Comparison of ENCODE assay signal across 17 cellular contexts in genomic region chr11:74468058-74468457, GRCh38. TPM values are rescaled to one million over a fixed set of nuclear protein-coding genes. Genes with fewer than 3 reads are reported as not detected.
DNase-seq lines count a peak whose midpoint lies in the region; ATAC-seq, FAIRE-seq and TF ChIP-seq lines count a peak whose summit lies in the region.
"Had no signal": no experiment of that assay in that cellular context is flagged by ENCODE, and none has a peak within 500 bp of the region (broad histone marks: within the 10 kb centered on the region; RNA-seq: fewer than 3 reads in every experiment).

No MANE protein-coding gene starts in this region.

- intact Hi-C loops in Caco-2 (cut with micrococcal nuclease; ENCODE audit: unreplicated experiment) = no loop called here
- intact Hi-C loops in kidney (cut with DNase I) = no loop called here

- TF ChIP-seq CTCF in Caco-2 (IDR thresholded peaks at IDR 0.05; ENCODE audit: insufficient read depth in 1 of 2, low read depth in 1 of 2, low read length in 1 of 2, severe bottlenecking in 1 of 2, unreplicated experiment in 1 of 2) = no peak
- no peak for TF ChIP-seq CTCF in WTC11 (IDR thresholded peaks at IDR 0.05)
- TF ChIP-seq CTCF in kidney (IDR thresholded peaks at IDR 0.05; ENCODE audit: borderline replicate concordance, extremely low read depth, insufficient read depth) = no peak
- TF ChIP-seq CTCF in osteocyte (IDR thresholded peaks at IDR 0.05) = no peak

- no peaks in the 10 kb centered on the region for H3K27me3 ChIP-seq in Caco-2 (replicated peaks; ENCODE audit: control insufficient read depth, insufficient read depth, low read length)
- H3K27me3 ChIP-seq: cardiac muscle cell, right lobe of liver, tibial nerve had no signal

- peaks cover 45% of the 10 kb centered on the region for H3K4me1 ChIP-seq in Caco-2
- H3K4me1 ChIP-seq in kidney (ENCODE audit: control insufficient read depth in 1 of 2, insufficient read depth in 1 of 2, low read depth in 1 of 2, low read length in 2 of 2) = peaks cover 7 to 19% of the 10 kb centered on the region in 2 donors

- H3K9me3 Mint-ChIP-seq in Caco-2 (ENCODE audit: unreplicated experiment) = peaks cover 10% of the 10 kb centered on the region
- no peaks in the 10 kb centered on the region for H3K9me3 Mint-ChIP-seq in WTC11
- H3K9me3 Mint-ChIP-seq in osteocyte (ENCODE audit: unreplicated experiment) = no peaks in the 10 kb centered on the region
- no peaks in the 10 kb centered on the region for H3K9me3 Mint-ChIP-seq in stimulated activated memory B cell treated with anti-CD40 and anti-IgM and Interleukin-4, amounts not matched to agents 10 μg/mL and 1 μg/mL and 100 μg/mL, for 72 hours
- H3K9me3 Mint-ChIP-seq: activated B cell treated with CpG ODN at 0.5 μM for 24 hours; activated naive CD8-positive, alpha-beta T cell treated with anti-CD3 and anti-CD28 coated beads, Interleukin-2, amount 10 ng/mL, durations not matched to agents 7 days and 5 days had no signal

- H3K4me3 ChIP-seq in Caco-2 (ENCODE audit: low read depth, low read length) (peak overlapping the region; percentile 52), kidney (ENCODE audit: low read length in 2 of 2) (peak overlapping the region; percentile 39 to 83)

- peak overlapping the region; percentile 64 to 71 for H3K27ac ChIP-seq in kidney (ENCODE audit: low read depth in 2 of 2, low read length in 2 of 2)
- H3K27ac ChIP-seq: cardiac muscle cell had no signal

- FAIRE-seq in kidney (lab: Jason Lieb, UNC) = no peak
- FAIRE-seq: islet of Langerhans had no signal

- peak overlapping the region; percentile 6 for H3K27ac Mint-ChIP-seq in Caco-2 (ENCODE audit: unreplicated experiment)
- H3K27ac Mint-ChIP-seq in WTC11 = no peak overlapping the region
- H3K27ac Mint-ChIP-seq in osteocyte (ENCODE audit: unreplicated experiment) = peak overlapping the region; percentile 65
- no peak overlapping the region for H3K27ac Mint-ChIP-seq in stimulated activated memory B cell treated with anti-CD40 and anti-IgM and Interleukin-4, amounts not matched to agents 10 μg/mL and 1 μg/mL and 100 μg/mL, for 72 hours
- H3K27ac Mint-ChIP-seq: activated B cell treated with CpG ODN at 0.5 μM for 24 hours; activated naive CD8-positive, alpha-beta T cell treated with anti-CD3 and anti-CD28 coated beads, Interleukin-2, amount 10 ng/mL, durations not matched to agents 7 days and 5 days had no signal

- peaks cover 14% of the 10 kb centered on the region for H3K36me3 Mint-ChIP-seq in Caco-2 (ENCODE audit: insufficient read depth, unreplicated experiment)
- H3K36me3 Mint-ChIP-seq in WTC11 = no peaks in the 10 kb centered on the region
- no peaks in the 10 kb centered on the region for H3K36me3 Mint-ChIP-seq in osteocyte (ENCODE audit: unreplicated experiment)
- H3K36me3 Mint-ChIP-seq in stimulated activated memory B cell treated with anti-CD40 and anti-IgM and Interleukin-4, amounts not matched to agents 10 μg/mL and 1 μg/mL and 100 μg/mL, for 72 hours = no peaks in the 10 kb centered on the region
- H3K36me3 Mint-ChIP-seq: activated naive CD8-positive, alpha-beta T cell treated with anti-CD3 and anti-CD28 coated beads, Interleukin-2, amount 10 ng/mL, durations not matched to agents 7 days and 5 days had no signal

- ATAC-seq in WTC11 = no peak
- ATAC-seq in stimulated activated memory B cell treated with anti-CD40 and anti-IgM and Interleukin-4, amounts not matched to agents 10 μg/mL and 1 μg/mL and 100 μg/mL, for 72 hours = no peak

- BruUV-seq in Caco-2 (replicated peaks; lab: Mats Ljungman, UMichigan) = no TSS peak

- POLR2A ChIA-PET in Caco-2 (lab: Charles Lee) (interaction anchor here (2.6 kb wide), 1 partner anchor 25 kb away, joined by 18 read pairs; the partner anchor contains the start of gene LIPT2), WTC11 (lab: Charles Lee) (no interaction called here)

- no peak overlapping the region for H3K9ac ChIP-seq in kidney (ENCODE audit: low read length in 2 of 2)

- DNase-seq in Caco-2 = no peak
- DNase-seq in WTC11 (ENCODE audit: low spot score) = no peak
- DNase-seq in kidney = no peak
- no peak for DNase-seq in osteocyte (ENCODE audit: extremely low spot score, unreplicated experiment)
- DNase-seq in AG08395 (ENCODE audit: low spot score) = no peak
- no peak for DNase-seq in NCI-H1092 treated with DMSO at 0.1 percent for 48 hours (lab: John Stamatoyannopoulos, UW)
- DNase-seq in NOMO-1 treated with DMSO at 0.1 percent for 48 hours (lab: John Stamatoyannopoulos, UW; ENCODE audit: unreplicated experiment) = no peak
- DNase-seq: activated B cell treated with CpG ODN at 0.5 μM for 24 hours; activated naive CD8-positive, alpha-beta T cell treated with anti-CD3 and anti-CD28 coated beads, Interleukin-2, amount 10 ng/mL, durations not matched to agents 7 days and 5 days; NCI-H1048; stimulated activated CD4-positive, alpha-beta T cell treated with anti-CD3 and anti-CD28 coated beads, Interleukin-4, amount 100 ng/mL, for 1 hour had no signal

- H3K9me3 ChIP-seq in Caco-2 (no peaks in the 10 kb centered on the region), kidney (ENCODE audit: control insufficient read depth in 1 of 2, low read length in 2 of 2) (no peaks in the 10 kb centered on the region)
- H3K9me3 ChIP-seq: gastroesophageal sphincter, right lobe of liver, tibial nerve had no signal

- H3K27me3 Mint-ChIP-seq in Caco-2 (ENCODE audit: insufficient read depth, unreplicated experiment) (no peaks in the 10 kb centered on the region), WTC11 (ENCODE audit: low read depth) (peaks cover 24% of the 10 kb centered on the region), osteocyte (ENCODE audit: unreplicated experiment) (peaks cover 24% of the 10 kb centered on the region)
- H3K27me3 Mint-ChIP-seq in stimulated activated memory B cell treated with anti-CD40 and anti-IgM and Interleukin-4, amounts not matched to agents 10 μg/mL and 1 μg/mL and 100 μg/mL, for 72 hours = peaks cover 66% of the 10 kb centered on the region

- CTCF ChIA-PET in Caco-2 (lab: Charles Lee) (interaction anchor here (2.4 kb wide), 1 partner anchor 15 kb away, joined by 10 read pairs; no protein-coding TSS in a partner anchor), WTC11 (lab: Charles Lee) (interaction anchor here (1.7 to 2.1 kb wide), 2 partner anchors 15 to 26 kb away, joined by 10 to 17 read pairs; partner anchors contain the start of gene LIPT2)

- H3K36me3 ChIP-seq in Caco-2 (ENCODE audit: control insufficient read depth, insufficient read depth, low read length) (0 out of 2 replicates have a peak, but pooled peaks cover 5% of the 10 kb centered on the region), kidney (ENCODE audit: control insufficient read depth in 1 of 2, insufficient read depth in 2 of 2, low read length in 2 of 2) (no peaks in the 10 kb centered on the region)
- H3K36me3 ChIP-seq: cardiac muscle cell, gastroesophageal sphincter, right lobe of liver, tibial nerve had no signal

- H3K4me1 Mint-ChIP-seq in Caco-2 (ENCODE audit: low read depth, unreplicated experiment) (peaks cover 39% of the 10 kb centered on the region), WTC11 (peaks cover 21% of the 10 kb centered on the region), osteocyte (ENCODE audit: unreplicated experiment) (peaks cover 10% of the 10 kb centered on the region)
- peaks cover 13% of the 10 kb centered on the region for H3K4me1 Mint-ChIP-seq in stimulated activated memory B cell treated with anti-CD40 and anti-IgM and Interleukin-4, amounts not matched to agents 10 μg/mL and 1 μg/mL and 100 μg/mL, for 72 hours

- peak overlapping the region; percentile 50 for H3K4me3 Mint-ChIP-seq in Caco-2 (ENCODE audit: unreplicated experiment)
- peak overlapping the region; percentile 67 for H3K4me3 Mint-ChIP-seq in WTC11
- no peak overlapping the region for H3K4me3 Mint-ChIP-seq in osteocyte (ENCODE audit: unreplicated experiment)
- no peak overlapping the region for H3K4me3 Mint-ChIP-seq in stimulated activated memory B cell treated with anti-CD40 and anti-IgM and Interleukin-4, amounts not matched to agents 10 μg/mL and 1 μg/mL and 100 μg/mL, for 72 hours
- H3K4me3 Mint-ChIP-seq: activated B cell treated with CpG ODN at 0.5 μM for 24 hours; activated naive CD8-positive, alpha-beta T cell treated with anti-CD3 and anti-CD28 coated beads, Interleukin-2, amount 10 ng/mL, durations not matched to agents 7 days and 5 days had no signal

TF ChIP-seq in WTC11, 78 proteins besides CTCF, POLR2A, EP300 and RAD21:
- TF ChIP-seq NFE2L1 (CRISPR knock-in tag; IDR thresholded peaks at IDR 0.05) (no peak), FOXK1 (CRISPR knock-in tag; IDR thresholded peaks at IDR 0.05) (no peak), ZNF121 (CRISPR knock-in tag; IDR thresholded peaks at IDR 0.05) (no peak), ZNF416 (CRISPR knock-in tag; IDR thresholded peaks at IDR 0.05) (no peak)

RNA-seq across cellular contexts. Expression of gene KCNE3, which starts 0.7 kb away (rescaled TPM):
- total RNA-seq in Caco-2 (2022) = 48.1 and 58.2 TPM in 2 replicates
- 1.9 to 3.7 TPM (median 3.5 TPM) in 3 replicates for total RNA-seq in WTC11 (2021)
- total RNA-seq in kidney = 19.2 TPM
- polyA plus RNA-seq in kidney (ENCODE audit: insufficient read depth, low read depth, low replicate concordance) = 15.9 TPM
- not detected in 2 replicates for total RNA-seq in osteocyte
- total RNA-seq: activated B cell treated with CpG ODN at 0.5 μM for 24 hours had no signal

RNA-seq across cellular contexts. Expression of gene LIPT2, which starts 25.5 kb away (rescaled TPM):
- 10.5 and 14.4 TPM in 2 replicates for total RNA-seq in Caco-2 (2022)
- total RNA-seq in WTC11 (2021) = 9.3 to 9.6 TPM (median 9.5 TPM) in 3 replicates
- 4.0 TPM for total RNA-seq in kidney
- polyA plus RNA-seq in kidney (ENCODE audit: insufficient read depth, low read depth, low replicate concordance) = 8.9 TPM
- 1.6 and 3.5 TPM in 2 replicates for total RNA-seq in osteocyte

Comparison
In these comparisons a context has a peak if more than half of its experiments do, and no peak if none do; other contexts are left out.
1. H3K27ac Mint-ChIP-seq: peak in Caco-2 (single experiment) and osteocyte (single experiment); none in WTC11 (single experiment) and stimulated activated memory B cell treated with anti-CD40 and anti-IgM and Interleukin-4, amounts not matched to agents 10 μg/mL and 1 μg/mL and 100 μg/mL, for 72 hours (single experiment).
2. H3K4me3 Mint-ChIP-seq: peak in Caco-2 (single experiment) and WTC11 (single experiment); none in osteocyte (single experiment) and stimulated activated memory B cell treated with anti-CD40 and anti-IgM and Interleukin-4, amounts not matched to agents 10 μg/mL and 1 μg/mL and 100 μg/mL, for 72 hours (single experiment).